10 cellular contexts compared by ENCODE assay signal in the genomic region with DNA sequence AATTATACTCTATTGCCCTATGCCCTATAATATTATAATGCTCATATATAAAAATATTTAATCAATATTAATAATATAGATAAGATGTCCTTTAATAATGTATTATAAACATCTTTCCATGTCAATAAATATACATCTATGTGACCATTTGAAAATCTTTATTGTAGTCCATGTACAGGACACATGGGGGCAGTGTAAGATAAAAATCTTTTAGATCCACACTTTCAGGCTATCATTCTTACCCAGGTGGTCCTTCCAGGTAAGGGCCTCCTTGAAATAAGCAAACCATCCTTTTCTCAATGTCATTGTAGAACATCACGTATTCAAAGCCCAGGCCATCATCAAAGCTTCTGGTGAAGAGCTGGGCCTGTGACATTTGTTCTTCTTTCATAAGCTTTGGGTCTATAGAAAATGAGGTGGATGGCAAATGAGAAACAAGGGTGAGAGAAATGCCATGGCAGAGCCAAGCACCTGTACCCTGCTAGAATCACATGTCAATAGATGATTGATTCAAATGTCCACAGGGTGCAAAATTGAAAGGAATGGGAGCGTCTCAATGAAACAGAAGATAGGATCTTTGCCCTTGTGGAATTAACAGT. TPM values are rescaled to one million over a fixed set of nuclear protein-coding genes. Genes with fewer than 3 reads are reported as not detected.
DNase-seq lines count a peak whose midpoint lies in the region; ATAC-seq and TF ChIP-seq lines count a peak whose summit lies in the region.
"Had no signal": no experiment of that assay in that cellular context is flagged by ENCODE, and none has a peak within 500 bp of the region (broad histone marks: within the 10 kb centered on the region; RNA-seq: fewer than 3 reads in every experiment).

No MANE protein-coding gene starts in this region.

- H3K9me3 ChIP-seq in psoas muscle = peaks cover 3% of the 10 kb centered on the region
- H3K9me3 ChIP-seq: pancreas, thyroid gland had no signal

- no peaks in the 10 kb centered on the region for H3K4me1 ChIP-seq in psoas muscle
- H3K4me1 ChIP-seq: pancreas, thyroid gland had no signal

- POLR2A ChIA-PET in activated CD4-positive, alpha-beta T cell treated with anti-CD3 and anti-CD28 coated beads for 36 hours (lab: Charles Lee) = no interaction called here

- H3K27ac ChIP-seq in psoas muscle = no peak overlapping the region
- H3K27ac ChIP-seq: pancreas, thyroid gland had no signal

- WGBS in psoas muscle, 3 donors = 90 to 96% (median 92%) methylated on average over 2 of the region's 2 CpGs

- intact Hi-C loops in activated CD4-positive, alpha-beta T cell treated with anti-CD3 and anti-CD28 coated beads for 36 hours (cut with DNase I, micrococcal nuclease) = loop anchor here in 1 of 2 experiments (1.0 to 5.0 kb wide), 3 partner anchors 45 to 298 kb away; no protein-coding TSS in a partner anchor
- intact Hi-C loops in psoas muscle (cut with DNase I) = no loop called here

- H3K4me3 ChIP-seq in psoas muscle = no peak overlapping the region
- H3K4me3 ChIP-seq: pancreas, thyroid gland had no signal

- peaks cover 25% of the 10 kb centered on the region for H3K4me1 Mint-ChIP-seq in activated CD4-positive, alpha-beta T cell treated with anti-CD3 and anti-CD28 coated beads for 36 hours
- peaks cover 5% of the 10 kb centered on the region for H3K4me1 Mint-ChIP-seq in chondrocyte (ENCODE audit: low read depth)

- H3K27me3 Mint-ChIP-seq in activated CD4-positive, alpha-beta T cell treated with anti-CD3 and anti-CD28 coated beads for 36 hours = no peaks in the 10 kb centered on the region
- no peaks in the 10 kb centered on the region for H3K27me3 Mint-ChIP-seq in chondrocyte (ENCODE audit: low read depth)

- H3K36me3 ChIP-seq in psoas muscle (ENCODE audit: insufficient read depth in 1 of 2, low read depth in 1 of 2) = peaks cover 3 to 89% of the 10 kb centered on the region in 2 donors

- DNase-seq in activated CD4-positive, alpha-beta T cell treated with anti-CD3 and anti-CD28 coated beads for 36 hours = no peak
- no peak for DNase-seq in activated CD4-positive, alpha-beta T cell treated with anti-CD3 and anti-CD28 coated beads for 4 hours
- peak; percentile 17 for DNase-seq in NCI-H1105 (lab: John Stamatoyannopoulos, UW)
- DNase-seq in chondrocyte (ENCODE audit: low spot score) = no peak
- DNase-seq in psoas muscle = no peak
- no peak for DNase-seq in effector CD8-positive, alpha-beta T cell (lab: John Stamatoyannopoulos, UW)
- DNase-seq in cortex of kidney (lab: John Stamatoyannopoulos, UW) = no peak
- DNase-seq: pancreas, thyroid gland had no signal

- no peaks in the 10 kb centered on the region for H3K27me3 ChIP-seq in psoas muscle (ENCODE audit: insufficient read depth in 3 of 3, low read length in 2 of 3)
- H3K27me3 ChIP-seq: pancreas, thyroid gland had no signal

- peak; percentile 57 for ATAC-seq in activated CD4-positive, alpha-beta T cell treated with anti-CD3 and anti-CD28 coated beads for 36 hours
- no peak for ATAC-seq in psoas muscle
- no peak for ATAC-seq in HG03108 (IDR thresholded peaks at IDR 0.05; ENCODE audit: unreplicated experiment)

- peak; percentile 83 for TF ChIP-seq CTCF in chondrocyte (IDR thresholded peaks at IDR 0.05)
- peak; percentile 34 for TF ChIP-seq CTCF in psoas muscle (IDR thresholded peaks at IDR 0.05)

- H3K9me3 Mint-ChIP-seq in activated CD4-positive, alpha-beta T cell treated with anti-CD3 and anti-CD28 coated beads for 36 hours (ENCODE audit: low read depth) = no peaks in the 10 kb centered on the region
- no peaks in the 10 kb centered on the region for H3K9me3 Mint-ChIP-seq in chondrocyte (ENCODE audit: low read depth)

- H3K4me3 Mint-ChIP-seq in activated CD4-positive, alpha-beta T cell treated with anti-CD3 and anti-CD28 coated beads for 36 hours = no peak overlapping the region
- no peak overlapping the region for H3K4me3 Mint-ChIP-seq in chondrocyte (ENCODE audit: unreplicated experiment)

- H3K36me3 Mint-ChIP-seq in activated CD4-positive, alpha-beta T cell treated with anti-CD3 and anti-CD28 coated beads for 36 hours (ENCODE audit: low read depth) = peaks cover 64% of the 10 kb centered on the region
- H3K36me3 Mint-ChIP-seq in chondrocyte (ENCODE audit: low read depth) = peaks cover 19% of the 10 kb centered on the region

- CTCF ChIA-PET in activated CD4-positive, alpha-beta T cell treated with anti-CD3 and anti-CD28 coated beads for 36 hours (lab: Charles Lee) = interaction anchor here (0.7 to 4.6 kb wide), 6 partner anchors 9 to 112 kb away, joined by 3 to 23 read pairs (median 4); no protein-coding TSS in a partner anchor

- no peak overlapping the region for H3K27ac Mint-ChIP-seq in activated CD4-positive, alpha-beta T cell treated with anti-CD3 and anti-CD28 coated beads for 36 hours
- no peak overlapping the region for H3K27ac Mint-ChIP-seq in chondrocyte (ENCODE audit: unreplicated experiment)

RNA-seq across cellular contexts. Expression of a gene that starts 20.2 kb away (rescaled TPM):
- 10 to 100 TPM; 23.9 to 26.0 TPM for total RNA-seq in activated CD4-positive, alpha-beta T cell treated with anti-CD3 and anti-CD28 coated beads for 36 hours
- total RNA-seq in chondrocyte (6.9 to 12.5 TPM (median 7.0 TPM) in 3 replicates), psoas muscle (10 to 100 TPM; 10.1 to 20.4 (median 13.7) TPM)
- polyA plus RNA-seq in psoas muscle = 10 to 100 TPM; 12.3 to 20.2 (median 16.0) TPM

RNA-seq across cellular contexts. Expression of a gene that starts 35.6 kb away (rescaled TPM):
- not detected for total RNA-seq in activated CD4-positive, alpha-beta T cell treated with anti-CD3 and anti-CD28 coated beads for 36 hours
- total RNA-seq in chondrocyte (not detected in 3 replicates), psoas muscle (not detected)
- polyA plus RNA-seq in psoas muscle = not detected
- total RNA-seq: thyroid gland had no signal
- polyA plus RNA-seq: pancreas had no signal

RNA-seq across cellular contexts. Expression of a gene that starts 49.5 kb away (rescaled TPM):
- total RNA-seq in activated CD4-positive, alpha-beta T cell treated with anti-CD3 and anti-CD28 coated beads for 36 hours = 1 to 10 TPM; 2.1 to 2.4 TPM
- total RNA-seq in chondrocyte = not detected in 3 replicates
- total RNA-seq in psoas muscle = under 1 TPM in 1 of 4 donors, not detected in 3; 0.47 TPM
- not detected for polyA plus RNA-seq in psoas muscle

RNA-seq across cellular contexts. Expression of a gene that starts 57.5 kb away (rescaled TPM):
- total RNA-seq in activated CD4-positive, alpha-beta T cell treated with anti-CD3 and anti-CD28 coated beads for 36 hours = 1 to 10 TPM; 3.8 to 3.9 TPM
- total RNA-seq in chondrocyte = not detected in 3 replicates
- total RNA-seq in psoas muscle = 100 to 1,000 TPM in 1 of 4 donors, 10 to 100 TPM in 3; 35.0 to 109 (median 67.7) TPM
- 10 to 100 TPM in 2 of 3 donors, 1 to 10 TPM in 1; 3.5 to 89.2 (median 62.9) TPM for polyA plus RNA-seq in psoas muscle
